In the genomic region with DNA sequence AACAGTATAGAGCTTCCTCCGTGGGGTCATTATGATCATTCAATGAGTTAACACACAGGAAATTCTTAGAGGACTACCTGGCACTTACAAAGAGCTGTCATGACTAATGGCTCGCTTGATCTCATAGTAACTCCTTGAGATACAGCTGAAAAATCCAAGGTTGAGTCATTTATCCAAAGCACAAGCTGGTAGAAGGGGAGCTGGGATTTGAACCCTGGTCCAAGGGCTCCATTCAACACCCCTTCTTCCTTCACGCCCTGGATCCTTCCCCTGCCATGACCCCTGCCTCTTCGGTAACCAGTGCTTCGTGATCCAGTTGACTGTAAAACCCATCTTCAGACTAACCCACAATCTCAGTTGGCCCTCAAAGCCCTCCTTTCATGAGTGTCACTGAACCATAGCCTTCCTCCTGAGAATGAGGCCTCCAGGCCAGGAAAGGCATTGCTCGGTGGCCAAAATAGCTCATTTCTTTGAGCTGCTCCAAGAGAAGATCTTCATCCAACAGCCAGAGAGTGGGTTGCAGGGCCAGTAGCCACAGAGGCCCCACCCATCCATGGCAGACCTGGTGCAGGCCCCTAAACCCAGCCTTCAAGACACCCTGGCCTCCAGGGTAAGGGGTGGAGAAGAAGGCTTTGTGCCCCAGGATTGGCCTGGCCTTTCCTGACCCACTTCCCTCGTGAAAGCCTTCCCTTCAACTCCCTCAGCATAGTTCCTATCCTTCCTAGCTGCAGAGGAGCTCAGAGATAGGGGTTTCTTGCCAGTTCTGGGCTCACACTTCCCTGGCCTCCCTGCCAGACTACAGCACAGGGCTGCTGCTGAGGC, we compare ENCODE assay signal across 1 cellular context.
A peak's percentile ranks its signal among the peaks of the same experiment; 100 is the strongest.
TF ChIP-seq lines count a peak whose summit lies in the region.

No MANE protein-coding gene starts in this region.

TF ChIP-seq in IMR-90, 13 proteins besides CTCF, POLR2A, EP300 and RAD21:
- TF ChIP-seq SMC3 (IDR thresholded peaks at IDR 0.05; ENCODE audit: low read depth, low read length), result no peak
- peak; percentile 21 for TF ChIP-seq RCOR1 (IDR thresholded peaks at IDR 0.05; ENCODE audit: insufficient replicate concordance, low read length)
- peak; percentile 42; the same call in 1 of the 2 replicates for TF ChIP-seq FOS (IDR thresholded peaks at IDR 0.05; ENCODE audit: low read depth, low read length)
